8 cellular contexts compared by ENCODE assay signal in the genomic region with DNA sequence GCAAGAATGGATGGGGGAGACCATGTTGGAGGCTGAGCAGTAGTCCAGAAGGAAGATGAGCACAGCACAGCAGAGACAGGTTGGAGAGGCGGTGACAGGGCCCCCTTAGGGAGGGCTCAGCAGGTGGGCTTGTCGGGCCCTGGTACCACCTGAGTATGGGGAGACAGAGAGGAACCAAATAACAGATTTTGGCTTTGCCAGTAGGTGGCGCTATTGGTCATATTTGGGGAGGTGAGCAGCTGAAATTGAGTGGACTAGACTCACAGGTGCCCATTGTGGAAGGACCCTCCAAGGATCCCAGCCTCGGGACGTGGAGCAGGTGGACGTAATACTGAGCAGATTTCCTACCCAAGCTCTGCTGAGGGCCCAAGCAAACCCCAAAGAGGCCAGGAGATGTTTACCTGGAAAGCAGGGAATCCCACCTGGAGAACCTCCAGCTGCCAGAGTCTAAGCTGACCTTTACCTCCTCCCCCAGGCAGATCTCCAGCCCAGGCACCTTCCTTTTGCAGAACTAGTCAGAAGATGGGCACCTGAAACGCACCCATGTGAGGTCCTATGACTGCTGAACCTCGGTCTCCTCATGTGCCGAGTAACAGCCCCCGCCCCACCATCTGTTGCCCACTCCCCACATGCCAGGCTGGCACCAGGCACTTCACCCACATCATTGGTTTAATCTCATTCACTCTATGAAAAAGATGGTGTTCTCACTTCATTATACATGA. TPM values are rescaled to one million over a fixed set of nuclear protein-coding genes. Genes with fewer than 3 reads are reported as not detected.
A peak's percentile ranks its signal among the peaks of the same experiment; 100 is the strongest.
DNase-seq lines count a peak whose midpoint lies in the region; ATAC-seq and TF ChIP-seq lines count a peak whose summit lies in the region.

No MANE protein-coding gene starts in this region.

- H3K4me1 ChIP-seq in endodermal cell (ENCODE audit: control insufficient read depth, insufficient read depth, low read length) (peaks cover 1% of the 10 kb centered on the region), suprapubic skin (peaks cover 5% of the 10 kb centered on the region)

- H3K27me3 ChIP-seq in endodermal cell (ENCODE audit: control insufficient read depth, insufficient read depth, low read length, poor library complexity, severe bottlenecking) (peaks cover 13% of the 10 kb centered on the region), suprapubic skin (peaks cover 12% of the 10 kb centered on the region)

- WGBS in endodermal cell (ENCODE audit: insufficient coverage in 1 of 2, insufficient read length in 1 of 2), 2 experiments: 43 to 56% methylated on average over 4 to 10 of the region's 10 CpGs
- WGBS in suprapubic skin: 47% methylated on average over 10 of the region's 10 CpGs

- no peak for TF ChIP-seq EP300 in suprapubic skin (IDR thresholded peaks at IDR 0.05)

- H3K4me3 ChIP-seq in HFF-Myc (replicated peaks; ENCODE audit: low read depth, low read length): no peak overlapping the region
- no peak overlapping the region for H3K4me3 ChIP-seq in endodermal cell (ENCODE audit: low read length)
- H3K4me3 ChIP-seq in suprapubic skin: no peak overlapping the region

- peak; percentile 36 for DNase-seq in HFF-Myc (ENCODE audit: extremely low read depth, low read depth)
- peak; percentile 42 for DNase-seq in NCI-H82 treated with DMSO at 0.1 percent for 48 hours (lab: John Stamatoyannopoulos, UW; ENCODE audit: unreplicated experiment)
- peak in 2 of 3 experiments; percentile 63 to 71 for DNase-seq in activated CD8-positive, alpha-beta memory T cell treated with anti-CD3 and anti-CD28 coated beads for 48 hours (ENCODE audit: low read depth in 2 of 3, low spot score in 2 of 3)
- peak; percentile 93 for DNase-seq in endodermal cell
- peak; percentile 68 for DNase-seq in naive B cell
- no peak for DNase-seq in suprapubic skin (ENCODE audit: low spot score in 2 of 2)

- H3K9ac ChIP-seq in endodermal cell (ENCODE audit: extremely low read depth, low read length, poor library complexity, severe bottlenecking): no peak overlapping the region

- H3K36me3 ChIP-seq in endodermal cell (ENCODE audit: control insufficient read depth, insufficient read depth, low read length) (no peaks in the 10 kb centered on the region), suprapubic skin (no peaks in the 10 kb centered on the region)

- H3K27ac ChIP-seq in C4-2B (no peak overlapping the region), endodermal cell (ENCODE audit: low read depth, low read length) (no peak overlapping the region), suprapubic skin (no peak overlapping the region)

- peaks cover 33% of the 10 kb centered on the region for H3K27me3 Mint-ChIP-seq in endodermal cell (ENCODE audit: insufficient read depth)
- peaks cover 17 to 53% (median 50%) of the 10 kb centered on the region in 3 donors for H3K27me3 Mint-ChIP-seq in naive B cell

- no peaks in the 10 kb centered on the region for H3K9me3 ChIP-seq in endodermal cell (ENCODE audit: control insufficient read depth, low read length)
- no peaks in the 10 kb centered on the region for H3K9me3 ChIP-seq in suprapubic skin

- no peaks in the 10 kb centered on the region for H3K9me3 Mint-ChIP-seq in endodermal cell
- H3K9me3 Mint-ChIP-seq in naive B cell: no peaks in the 10 kb centered on the region

- TF ChIP-seq POLR2A in suprapubic skin (IDR thresholded peaks at IDR 0.05): no peak

- no peak overlapping the region for H3K27ac Mint-ChIP-seq in endodermal cell
- peak overlapping the region in 2 of 6 donors; percentile 0 to 83 for H3K27ac Mint-ChIP-seq in naive B cell

- TF ChIP-seq CTCF in C4-2B (conservative IDR thresholded peaks at IDR 0.05) (peak; percentile 85), HFF-Myc (IDR thresholded peaks at IDR 0.05; ENCODE audit: low read depth, low read length, missing control alignments) (peak; percentile 79), endodermal cell (conservative IDR thresholded peaks at IDR 0.05) (peak; percentile 91), suprapubic skin (IDR thresholded peaks at IDR 0.05) (peak; percentile 47 to 71)

- peak; percentile 35 to 52 for ATAC-seq in naive B cell (ENCODE audit: low read depth in 2 of 2)
- ATAC-seq in HG03095 (IDR thresholded peaks at IDR 0.05; ENCODE audit: unreplicated experiment): no peak

- H3K4me3 Mint-ChIP-seq in endodermal cell: no peak overlapping the region
- H3K4me3 Mint-ChIP-seq in naive B cell: no peak overlapping the region

- peaks cover 9% of the 10 kb centered on the region for H3K4me1 Mint-ChIP-seq in endodermal cell
- H3K4me1 Mint-ChIP-seq in naive B cell: peaks cover 10 to 16% (median 10%) of the 10 kb centered on the region in 3 donors

- no peaks in the 10 kb centered on the region for H3K36me3 Mint-ChIP-seq in endodermal cell (ENCODE audit: low read depth)
- H3K36me3 Mint-ChIP-seq in naive B cell: no peaks in the 10 kb centered on the region

RNA-seq across cellular contexts. Expression of a gene that starts 24.6 kb away (rescaled TPM):
- 1 to 10 TPM; 1.1 to 1.2 TPM for total RNA-seq in endodermal cell
- polyA plus RNA-seq in endodermal cell (2013, experiment 1 of 2): 13.0 TPM
- 12.1 TPM for polyA plus RNA-seq in endodermal cell (2013, experiment 2 of 2)
- 10 to 100 TPM in 1 of 6 donors, 1 to 10 TPM in 5; 3.4 to 11.3 (median 4.8) TPM for polyA plus RNA-seq in naive B cell (ENCODE audit: low read depth in 6 of 6)
- 1 to 10 TPM; 1.3 to 3.3 (median 2.3) TPM for total RNA-seq in suprapubic skin

Comparison
In these comparisons a context has a peak if more than half of its experiments do, and no peak if none do; other contexts are left out.
1. DNase-seq: peak in HFF-Myc (single experiment), NCI-H82 treated with DMSO at 0.1 percent for 48 hours (single experiment), activated CD8-positive, alpha-beta memory T cell treated with anti-CD3 and anti-CD28 coated beads for 48 hours (2 of 3), endodermal cell (single experiment) and naive B cell (single experiment); none in suprapubic skin (0 of 2).
2. Peak in every context shown above with its lines, with median percentiles within 50 percentile points of each other: CTCF ChIP-seq.